ENCODE assay signal across 28 cellular contexts in genomic region chr3:101632586-101632985, GRCh38.
"Had no signal": no experiment of that assay in that cellular context is flagged by ENCODE, and none has a peak within 500 bp of the region (broad histone marks: within the 10 kb centered on the region; RNA-seq: fewer than 3 reads in every experiment).

No MANE protein-coding gene starts in this region.

- H3K9me3 Mint-ChIP-seq: activated B cell treated with CpG ODN at 0.5 μM for 24 hours; activated naive CD4-positive, alpha-beta T cell treated with anti-CD3 and anti-CD28 coated beads, Interleukin-2, amount 50 U/mL, for 24 hours; activated naive CD8-positive, alpha-beta T cell treated with anti-CD3 and anti-CD28 coated beads, Interleukin-2, amount 50 U/mL, for 24 hours; activated T-cell treated with anti-CD3 and anti-CD28 coated beads, Interleukin-2, amount 50 U/mL, for 24 hours; dendritic cell treated with granulocyte-macrophage colony-stimulating factor and Interleukin-4, amounts not matched to agents 40 ng/mL and 50 ng/mL, for 4 days; natural killer cell; stimulated activated naive B cell treated with anti-CD40 and anti-IgM and Interleukin-4, amounts not matched to agents 10 μg/mL and 1 μg/mL and 100 μg/mL, for 72 hours; T-cell; T-helper 2 cell treated with Interferon-gamma antibody and Interleukin-4, amounts not matched to agents 5 μg/mL and 100 μg/mL, for 36 hours had no signal

- H3K27ac ChIP-seq: gastrocnemius medialis, left ventricle myocardium inferior, skin epidermis, stomach, thyroid gland, upper lobe of left lung, vagina had no signal

- H3K4me1 ChIP-seq: gastrocnemius medialis, left ventricle myocardium inferior, thyroid gland, upper lobe of left lung, vagina had no signal

- H3K4me1 Mint-ChIP-seq: activated naive CD4-positive, alpha-beta T cell treated with anti-CD3 and anti-CD28 coated beads, Interleukin-2, amount 50 U/mL, for 24 hours; natural killer cell had no signal

- H3K9me3 ChIP-seq: gastrocnemius medialis, left ventricle myocardium inferior, stomach, thyroid gland, upper lobe of left lung, vagina had no signal

- H3K27me3 ChIP-seq: gastrocnemius medialis, stomach, thyroid gland, upper lobe of left lung, vagina had no signal

- H3K27me3 Mint-ChIP-seq: activated B cell treated with CpG ODN at 0.5 μM for 24 hours; activated naive CD4-positive, alpha-beta T cell treated with anti-CD3 and anti-CD28 coated beads, Interleukin-2, amount 50 U/mL, for 24 hours; activated naive CD8-positive, alpha-beta T cell treated with anti-CD3 and anti-CD28 coated beads, Interleukin-2, amount 50 U/mL, for 24 hours; activated T-cell treated with anti-CD3 and anti-CD28 coated beads, Interleukin-2, amount 50 U/mL, for 24 hours; dendritic cell treated with granulocyte-macrophage colony-stimulating factor and Interleukin-4, amounts not matched to agents 40 ng/mL and 50 ng/mL, for 4 days; stimulated activated naive B cell treated with anti-CD40 and anti-IgM and Interleukin-4, amounts not matched to agents 10 μg/mL and 1 μg/mL and 100 μg/mL, for 72 hours; T-cell had no signal

- H3K27ac Mint-ChIP-seq: activated B cell treated with CpG ODN at 0.5 μM for 24 hours; activated naive CD4-positive, alpha-beta T cell treated with anti-CD3 and anti-CD28 coated beads, Interleukin-2, amount 50 U/mL, for 24 hours; activated naive CD8-positive, alpha-beta T cell treated with anti-CD3 and anti-CD28 coated beads, Interleukin-2, amount 50 U/mL, for 24 hours; activated T-cell treated with anti-CD3 and anti-CD28 coated beads, Interleukin-2, amount 50 U/mL, for 24 hours; dendritic cell treated with granulocyte-macrophage colony-stimulating factor and Interleukin-4, amounts not matched to agents 40 ng/mL and 50 ng/mL, for 4 days; natural killer cell; stimulated activated naive B cell treated with anti-CD40 and anti-IgM and Interleukin-4, amounts not matched to agents 10 μg/mL and 1 μg/mL and 100 μg/mL, for 72 hours; T-cell; T-helper 2 cell treated with Interferon-gamma antibody and Interleukin-4, amounts not matched to agents 5 μg/mL and 100 μg/mL, for 36 hours had no signal

- H3K4me3 Mint-ChIP-seq: activated B cell treated with CpG ODN at 0.5 μM for 24 hours; activated naive CD4-positive, alpha-beta T cell treated with anti-CD3 and anti-CD28 coated beads, Interleukin-2, amount 50 U/mL, for 24 hours; activated naive CD8-positive, alpha-beta T cell treated with anti-CD3 and anti-CD28 coated beads, Interleukin-2, amount 50 U/mL, for 24 hours; activated T-cell treated with anti-CD3 and anti-CD28 coated beads, Interleukin-2, amount 50 U/mL, for 24 hours; dendritic cell treated with granulocyte-macrophage colony-stimulating factor and Interleukin-4, amounts not matched to agents 40 ng/mL and 50 ng/mL, for 4 days; natural killer cell; stimulated activated naive B cell treated with anti-CD40 and anti-IgM and Interleukin-4, amounts not matched to agents 10 μg/mL and 1 μg/mL and 100 μg/mL, for 72 hours; T-cell; T-helper 2 cell treated with Interferon-gamma antibody and Interleukin-4, amounts not matched to agents 5 μg/mL and 100 μg/mL, for 36 hours had no signal

- H3K36me3 Mint-ChIP-seq: natural killer cell; stimulated activated naive B cell treated with anti-CD40 and anti-IgM and Interleukin-4, amounts not matched to agents 10 μg/mL and 1 μg/mL and 100 μg/mL, for 72 hours; T-cell had no signal

- ATAC-seq: activated naive CD8-positive, alpha-beta T cell treated with anti-CD3 and anti-CD28 coated beads, Interleukin-2, amount 50 U/mL, for 24 hours; gastrocnemius medialis; natural killer cell; sciatic nerve; stimulated activated naive B cell treated with anti-CD40 and anti-IgM and Interleukin-4, amounts not matched to agents 10 μg/mL and 1 μg/mL and 100 μg/mL, for 72 hours; T-cell had no signal

- H3K4me3 ChIP-seq: gastrocnemius medialis, left ventricle myocardium inferior, lung, skin epidermis, stomach, thyroid gland, upper lobe of left lung, vagina had no signal

- H3K36me3 ChIP-seq: gastrocnemius medialis, left ventricle myocardium inferior, stomach, thyroid gland, upper lobe of left lung, vagina had no signal

- DNase-seq: activated B cell treated with CpG ODN at 0.5 μM for 24 hours; activated CD4-positive, alpha-beta T cell treated with anti-CD3 and anti-CD28 coated beads for 4 hours; activated CD4-positive, alpha-beta T cell treated with anti-CD3 and anti-CD28 coated beads, Interleukin-2, amount 50 U/mL, for 4 hours; activated CD8-positive, alpha-beta memory T cell treated with anti-CD3 and anti-CD28 coated beads, Interleukin-2, amount 50 U/mL, for 48 hours; activated gamma-delta T cell treated with Interleukin-2 at 50 U/mL for 16 hours; activated naive CD8-positive, alpha-beta T cell treated with anti-CD3 and anti-CD28 coated beads, Interleukin-2, amount 50 U/mL, for 24 hours; activated T-cell treated with anti-CD3 and anti-CD28 coated beads, Interleukin-2, amount 50 U/mL, for 24 hours; amygdala; caudate nucleus; gastrocnemius medialis; glutamatergic neuron; left ventricle myocardium inferior; mesendoderm; natural killer cell; stimulated activated CD4-positive, alpha-beta T cell treated with anti-CD3 and anti-CD28 coated beads, Interleukin-4, amount 100 ng/mL, for 4 hours; stimulated activated CD8-positive, alpha-beta memory T cell treated with anti-CD3 and anti-CD28 coated beads, Interleukin-4, amount 100 ng/mL, for 48 hours; stimulated activated naive B cell treated with anti-CD40 and anti-IgM and Interleukin-4, amounts not matched to agents 10 μg/mL and 1 μg/mL and 100 μg/mL, for 72 hours; stomach; T-cell; thyroid gland; upper lobe of left lung had no signal
